ENCODE assay signal across 1 cellular context in the genomic region with DNA sequence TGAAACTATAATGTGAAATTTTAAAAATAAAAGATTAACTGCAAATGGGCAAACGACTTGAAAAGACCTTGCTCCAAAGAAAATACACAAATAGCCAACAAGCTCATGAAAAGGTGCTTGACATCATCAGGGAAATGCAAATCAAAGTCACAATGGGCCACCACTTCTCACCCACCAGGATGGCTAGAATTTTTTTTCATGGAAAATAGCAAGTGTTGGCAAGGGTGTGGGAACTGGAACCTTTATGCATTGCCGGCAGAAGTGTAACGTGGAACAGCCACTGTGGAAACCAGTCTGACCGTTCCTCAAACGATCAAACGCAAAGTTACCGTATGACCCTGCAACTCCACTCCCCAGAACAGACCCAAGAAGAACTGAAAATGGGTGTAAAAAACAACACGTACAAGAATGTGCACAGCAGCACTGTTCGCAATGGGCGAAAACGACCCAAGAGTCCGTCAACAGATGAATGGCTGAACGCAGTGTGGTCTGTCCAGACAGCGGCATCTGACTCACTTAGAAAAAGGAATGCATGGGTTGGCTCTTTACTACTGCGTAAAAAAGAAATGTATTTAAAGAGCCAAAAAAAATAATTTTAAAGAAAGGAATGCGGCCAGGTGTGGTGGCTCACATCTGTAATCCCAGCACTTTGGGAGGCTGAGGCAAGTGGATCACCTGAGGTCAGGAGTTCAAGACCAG.
TF ChIP-seq lines count a peak whose summit lies in the region.

No MANE protein-coding gene starts in this region.

TF ChIP-seq in WTC11, 78 proteins besides CTCF, POLR2A, EP300 and RAD21 (continued from another document):
- TF ChIP-seq, protein P1, sequence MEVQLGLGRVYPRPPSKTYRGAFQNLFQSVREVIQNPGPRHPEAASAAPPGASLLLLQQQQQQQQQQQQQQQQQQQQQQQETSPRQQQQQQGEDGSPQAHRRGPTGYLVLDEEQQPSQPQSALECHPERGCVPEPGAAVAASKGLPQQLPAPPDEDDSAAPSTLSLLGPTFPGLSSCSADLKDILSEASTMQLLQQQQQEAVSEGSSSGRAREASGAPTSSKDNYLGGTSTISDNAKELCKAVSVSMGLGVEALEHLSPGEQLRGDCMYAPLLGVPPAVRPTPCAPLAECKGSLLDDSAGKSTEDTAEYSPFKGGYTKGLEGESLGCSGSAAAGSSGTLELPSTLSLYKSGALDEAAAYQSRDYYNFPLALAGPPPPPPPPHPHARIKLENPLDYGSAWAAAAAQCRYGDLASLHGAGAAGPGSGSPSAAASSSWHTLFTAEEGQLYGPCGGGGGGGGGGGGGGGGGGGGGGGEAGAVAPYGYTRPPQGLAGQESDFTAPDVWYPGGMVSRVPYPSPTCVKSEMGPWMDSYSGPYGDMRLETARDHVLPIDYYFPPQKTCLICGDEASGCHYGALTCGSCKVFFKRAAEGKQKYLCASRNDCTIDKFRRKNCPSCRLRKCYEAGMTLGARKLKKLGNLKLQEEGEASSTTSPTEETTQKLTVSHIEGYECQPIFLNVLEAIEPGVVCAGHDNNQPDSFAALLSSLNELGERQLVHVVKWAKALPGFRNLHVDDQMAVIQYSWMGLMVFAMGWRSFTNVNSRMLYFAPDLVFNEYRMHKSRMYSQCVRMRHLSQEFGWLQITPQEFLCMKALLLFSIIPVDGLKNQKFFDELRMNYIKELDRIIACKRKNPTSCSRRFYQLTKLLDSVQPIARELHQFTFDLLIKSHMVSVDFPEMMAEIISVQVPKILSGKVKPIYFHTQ (CRISPR knock-in tag; IDR thresholded peaks at IDR 0.05) = no peak
